Comparison of ENCODE assay signal across 27 cellular contexts in genomic region chr9:3043369-3043768, GRCh38.
DNase-seq lines count a peak whose midpoint lies in the region; ATAC-seq, FAIRE-seq and TF ChIP-seq lines count a peak whose summit lies in the region.
"Had no signal": no experiment of that assay in that cellular context is flagged by ENCODE, and none has a peak within 500 bp of the region (broad histone marks: within the 10 kb centered on the region; RNA-seq: fewer than 3 reads in every experiment).

No MANE protein-coding gene starts in this region.

- H3K4me2 ChIP-seq in astrocyte (ENCODE audit: low read length) = peak overlapping the region; percentile 7
- H3K4me2 ChIP-seq: BLaER1 treated with 17β-estradiol and CSF1 and Interleukin-3, amounts not matched to agents 10 nM and 100 nM had no signal

- H3K27me3 ChIP-seq in astrocyte (ENCODE audit: insufficient read depth, low read length) = no peaks in the 10 kb centered on the region
- H3K27me3 ChIP-seq: BLaER1 treated with 17β-estradiol and CSF1 and Interleukin-3, amounts not matched to agents 10 nM and 100 nM; transverse colon had no signal

- no peak overlapping the region for H3K4me3 Mint-ChIP-seq in astrocyte (ENCODE audit: unreplicated experiment)
- H3K4me3 Mint-ChIP-seq: activated naive CD8-positive, alpha-beta T cell; brain; natural killer cell treated with Interleukin-12 subunit alpha and Interleukin-12 subunit beta and Interleukin-15 and Interleukin-18, amount 100 ng/mL, for 72 hours; stimulated activated naive CD8-positive, alpha-beta T cell treated with anti-CD3 and anti-CD28 coated beads, Interleukin-15, amount 100 ng/mL, for 72 hours had no signal

- peaks cover 43% of the 10 kb centered on the region for H3K4me1 Mint-ChIP-seq in astrocyte (ENCODE audit: low read depth, unreplicated experiment)
- H3K4me1 Mint-ChIP-seq: brain; stimulated activated naive CD8-positive, alpha-beta T cell treated with anti-CD3 and anti-CD28 coated beads, Interleukin-15, amount 100 ng/mL, for 72 hours had no signal

- no peaks in the 10 kb centered on the region for H3K36me3 ChIP-seq in astrocyte (ENCODE audit: insufficient read depth, low read length)
- H3K36me3 ChIP-seq: BLaER1 treated with 17β-estradiol and CSF1 and Interleukin-3, amounts not matched to agents 10 nM and 100 nM; transverse colon had no signal

- ATAC-seq in GM19351 (IDR thresholded peaks at IDR 0.05; ENCODE audit: unreplicated experiment) = no peak
- ATAC-seq in left cardiac atrium = no peak
- ATAC-seq: HepG2; left colon; natural killer cell treated with Interleukin-12 subunit alpha and Interleukin-12 subunit beta and Interleukin-15 and Interleukin-18, amount 100 ng/mL, for 72 hours; stimulated activated naive CD8-positive, alpha-beta T cell treated with anti-CD3 and anti-CD28 coated beads, Interleukin-15, amount 100 ng/mL, for 72 hours had no signal

- H3K4me1 ChIP-seq in astrocyte (ENCODE audit: insufficient read depth, low read length) = no peaks in the 10 kb centered on the region
- H3K4me1 ChIP-seq: transverse colon had no signal

- intact Hi-C loops in left cardiac atrium (cut with DNase I) = no loop called here

- no peak overlapping the region for H3K9ac ChIP-seq in astrocyte (ENCODE audit: low read length)
- H3K9ac ChIP-seq: BLaER1 treated with 17β-estradiol and CSF1 and Interleukin-3, amounts not matched to agents 10 nM and 100 nM had no signal

- H3K27ac ChIP-seq in astrocyte (ENCODE audit: low read depth, low read length) = no peak overlapping the region
- H3K27ac ChIP-seq: BLaER1 treated with 17β-estradiol and CSF1 and Interleukin-3, amounts not matched to agents 10 nM and 100 nM; coronary artery; RWPE1; transverse colon had no signal

- TF ChIP-seq POLR2A in GM12892 (IDR thresholded peaks at IDR 0.05; ENCODE audit: low read depth, low read length) = no peak

- no peak overlapping the region for H3K27ac Mint-ChIP-seq in astrocyte (ENCODE audit: unreplicated experiment)
- H3K27ac Mint-ChIP-seq: activated naive CD8-positive, alpha-beta T cell; brain; natural killer cell treated with Interleukin-12 subunit alpha and Interleukin-12 subunit beta and Interleukin-15 and Interleukin-18, amount 100 ng/mL, for 72 hours; stimulated activated naive CD8-positive, alpha-beta T cell treated with anti-CD3 and anti-CD28 coated beads, Interleukin-15, amount 100 ng/mL, for 72 hours had no signal

- H3K36me3 Mint-ChIP-seq in astrocyte (ENCODE audit: low read depth, unreplicated experiment) = no peaks in the 10 kb centered on the region
- H3K36me3 Mint-ChIP-seq: activated naive CD8-positive, alpha-beta T cell; brain; natural killer cell treated with Interleukin-12 subunit alpha and Interleukin-12 subunit beta and Interleukin-15 and Interleukin-18, amount 100 ng/mL, for 72 hours had no signal

- H2AFZ ChIP-seq in astrocyte (ENCODE audit: low read depth, low read length) = no peak overlapping the region

- peaks cover 2% of the 10 kb centered on the region for H3K9me3 Mint-ChIP-seq in astrocyte (ENCODE audit: unreplicated experiment)
- H3K9me3 Mint-ChIP-seq: brain; natural killer cell treated with Interleukin-12 subunit alpha and Interleukin-12 subunit beta and Interleukin-15 and Interleukin-18, amount 100 ng/mL, for 72 hours; stimulated activated naive CD8-positive, alpha-beta T cell treated with anti-CD3 and anti-CD28 coated beads, Interleukin-15, amount 100 ng/mL, for 72 hours had no signal

- no peak overlapping the region for H3K4me3 ChIP-seq in astrocyte (ENCODE audit: insufficient read depth, low read depth, low read length)
- H3K4me3 ChIP-seq: BLaER1 treated with 17β-estradiol and CSF1 and Interleukin-3, amounts not matched to agents 10 nM and 100 nM; coronary artery; transverse colon had no signal

- no peaks in the 10 kb centered on the region for H4K20me1 ChIP-seq in astrocyte (ENCODE audit: insufficient read depth, low read length)
- H4K20me1 ChIP-seq: BLaER1 treated with 17β-estradiol and CSF1 and Interleukin-3, amounts not matched to agents 10 nM and 100 nM had no signal

- DNase-seq in HCEC 1CT (peak; percentile 46), astrocyte (ENCODE audit: low read depth) (peak; percentile 19), glomerular visceral epithelial cell (ENCODE audit: extremely low spot score) (peak; percentile 7), GM12892 (ENCODE audit: insufficient read length) (no peak), left cardiac atrium (no peak), occipital lobe (lab: John Stamatoyannopoulos, UW) (no peak)
- DNase-seq: Calu3; foreskin melanocyte; left colon; midbrain; NCI-H1436 treated with DMSO at 0.1 percent for 48 hours; NCI-H524 treated with DMSO at 0.1 percent for 48 hours; posterior cingulate gyrus; small intestine; stimulated activated CD4-positive, alpha-beta T cell treated with anti-CD3 and anti-CD28 coated beads, Interleukin-4, amount 100 ng/mL, for 1 hour; stimulated activated naive CD8-positive, alpha-beta T cell treated with anti-CD3 and anti-CD28 coated beads, Interleukin-15, amount 100 ng/mL, for 72 hours; SW 1271; transverse colon had no signal

- no peaks in the 10 kb centered on the region for H3K9me3 ChIP-seq in astrocyte (ENCODE audit: insufficient read depth, low read depth, low read length)
- H3K9me3 ChIP-seq: BLaER1 treated with 17β-estradiol and CSF1 and Interleukin-3, amounts not matched to agents 10 nM and 100 nM; transverse colon had no signal

- no peaks in the 10 kb centered on the region for H3K27me3 Mint-ChIP-seq in astrocyte (ENCODE audit: low read depth, unreplicated experiment)
- H3K27me3 Mint-ChIP-seq: stimulated activated naive CD8-positive, alpha-beta T cell treated with anti-CD3 and anti-CD28 coated beads, Interleukin-15, amount 100 ng/mL, for 72 hours had no signal

- no peak for FAIRE-seq in astrocyte (lab: Jason Lieb, UNC)
- no peak for FAIRE-seq in GM12892 (lab: Jason Lieb, UNC)
- FAIRE-seq: HepG2, small intestine, TTC549 had no signal

- TF ChIP-seq CTCF in astrocyte (IDR thresholded peaks at IDR 0.05; ENCODE audit: insufficient read depth, low read depth, low read length) = no peak

- no peaks in the 10 kb centered on the region for H3K79me2 ChIP-seq in astrocyte (ENCODE audit: insufficient read depth, low read length)

Comparison
In these comparisons a context has a peak if more than half of its experiments do, and no peak if none do; other contexts are left out.
1. DNase-seq: peak in HCEC 1CT (single experiment), astrocyte (single experiment) and glomerular visceral epithelial cell (single experiment); none in GM12892 (single experiment), left cardiac atrium (single experiment) and occipital lobe (single experiment).